In genomic region chr4:10526431-10527222, GRCh38 we compare ENCODE assay signal across 1 cellular context.
A peak's percentile ranks its signal among the peaks of the same experiment; 100 is the strongest.
TF ChIP-seq lines count a peak whose summit lies in the region.

No MANE protein-coding gene starts in this region.

TF ChIP-seq in HEK293, 187 proteins besides CTCF, POLR2A, EP300 and RAD21 (continued from another document):
- TF ChIP-seq, protein P1, sequence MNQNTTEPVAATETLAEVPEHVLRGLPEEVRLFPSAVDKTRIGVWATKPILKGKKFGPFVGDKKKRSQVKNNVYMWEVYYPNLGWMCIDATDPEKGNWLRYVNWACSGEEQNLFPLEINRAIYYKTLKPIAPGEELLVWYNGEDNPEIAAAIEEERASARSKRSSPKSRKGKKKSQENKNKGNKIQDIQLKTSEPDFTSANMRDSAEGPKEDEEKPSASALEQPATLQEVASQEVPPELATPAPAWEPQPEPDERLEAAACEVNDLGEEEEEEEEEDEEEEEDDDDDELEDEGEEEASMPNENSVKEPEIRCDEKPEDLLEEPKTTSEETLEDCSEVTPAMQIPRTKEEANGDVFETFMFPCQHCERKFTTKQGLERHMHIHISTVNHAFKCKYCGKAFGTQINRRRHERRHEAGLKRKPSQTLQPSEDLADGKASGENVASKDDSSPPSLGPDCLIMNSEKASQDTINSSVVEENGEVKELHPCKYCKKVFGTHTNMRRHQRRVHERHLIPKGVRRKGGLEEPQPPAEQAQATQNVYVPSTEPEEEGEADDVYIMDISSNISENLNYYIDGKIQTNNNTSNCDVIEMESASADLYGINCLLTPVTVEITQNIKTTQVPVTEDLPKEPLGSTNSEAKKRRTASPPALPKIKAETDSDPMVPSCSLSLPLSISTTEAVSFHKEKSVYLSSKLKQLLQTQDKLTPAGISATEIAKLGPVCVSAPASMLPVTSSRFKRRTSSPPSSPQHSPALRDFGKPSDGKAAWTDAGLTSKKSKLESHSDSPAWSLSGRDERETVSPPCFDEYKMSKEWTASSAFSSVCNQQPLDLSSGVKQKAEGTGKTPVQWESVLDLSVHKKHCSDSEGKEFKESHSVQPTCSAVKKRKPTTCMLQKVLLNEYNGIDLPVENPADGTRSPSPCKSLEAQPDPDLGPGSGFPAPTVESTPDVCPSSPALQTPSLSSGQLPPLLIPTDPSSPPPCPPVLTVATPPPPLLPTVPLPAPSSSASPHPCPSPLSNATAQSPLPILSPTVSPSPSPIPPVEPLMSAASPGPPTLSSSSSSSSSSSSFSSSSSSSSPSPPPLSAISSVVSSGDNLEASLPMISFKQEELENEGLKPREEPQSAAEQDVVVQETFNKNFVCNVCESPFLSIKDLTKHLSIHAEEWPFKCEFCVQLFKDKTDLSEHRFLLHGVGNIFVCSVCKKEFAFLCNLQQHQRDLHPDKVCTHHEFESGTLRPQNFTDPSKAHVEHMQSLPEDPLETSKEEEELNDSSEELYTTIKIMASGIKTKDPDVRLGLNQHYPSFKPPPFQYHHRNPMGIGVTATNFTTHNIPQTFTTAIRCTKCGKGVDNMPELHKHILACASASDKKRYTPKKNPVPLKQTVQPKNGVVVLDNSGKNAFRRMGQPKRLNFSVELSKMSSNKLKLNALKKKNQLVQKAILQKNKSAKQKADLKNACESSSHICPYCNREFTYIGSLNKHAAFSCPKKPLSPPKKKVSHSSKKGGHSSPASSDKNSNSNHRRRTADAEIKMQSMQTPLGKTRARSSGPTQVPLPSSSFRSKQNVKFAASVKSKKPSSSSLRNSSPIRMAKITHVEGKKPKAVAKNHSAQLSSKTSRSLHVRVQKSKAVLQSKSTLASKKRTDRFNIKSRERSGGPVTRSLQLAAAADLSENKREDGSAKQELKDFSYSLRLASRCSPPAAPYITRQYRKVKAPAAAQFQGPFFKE (tag by site-specific recombination; IDR thresholded peaks at IDR 0.05; ENCODE audit: borderline replicate concordance) = no peak
- TF ChIP-seq SCRT2 (tag by site-specific recombination; IDR thresholded peaks at IDR 0.05) (peak; percentile 88), FEZF1 (tag by site-specific recombination; IDR thresholded peaks at IDR 0.05) (peak; percentile 26; the same call in 1 of the 2 replicates), ZNF302 (tag by site-specific recombination; IDR thresholded peaks at IDR 0.05; ENCODE audit: low read depth) (no peak), MYNN (tag by site-specific recombination; IDR thresholded peaks at IDR 0.05; ENCODE audit: borderline replicate concordance) (no peak), ZNF776 (tag by site-specific recombination; IDR thresholded peaks at IDR 0.05; ENCODE audit: borderline replicate concordance) (no peak), ZNF112 (tag by site-specific recombination; IDR thresholded peaks at IDR 0.05) (no peak), ZNF843 (tag by site-specific recombination; IDR thresholded peaks at IDR 0.05) (0 out of 2 replicates have a peak, but pooled peaks have one; percentile 26), ZNF544 (tag by site-specific recombination; IDR thresholded peaks at IDR 0.05) (no peak), PRDM6 (tag by site-specific recombination; IDR thresholded peaks at IDR 0.05) (peak; percentile 42; the same call in 1 of the 2 replicates), ZNF398 (tag by site-specific recombination; IDR thresholded peaks at IDR 0.05) (no peak), ZNF221 (tag by site-specific recombination; IDR thresholded peaks at IDR 0.05; ENCODE audit: borderline replicate concordance) (no peak), SCRT1 (tag by site-specific recombination; IDR thresholded peaks at IDR 0.05; ENCODE audit: borderline replicate concordance) (peak; percentile 77), PRDM1 (tag by site-specific recombination; IDR thresholded peaks at IDR 0.05) (no peak), KLF10 (tag by site-specific recombination; IDR thresholded peaks at IDR 0.05) (0 out of 2 replicates have a peak, but pooled peaks have one; percentile 47), ZNF19 (tag by site-specific recombination; IDR thresholded peaks at IDR 0.05; ENCODE audit: low read depth) (no peak), KLF1 (tag by site-specific recombination; IDR thresholded peaks at IDR 0.05) (no peak), ZNF510 (tag by site-specific recombination; IDR thresholded peaks at IDR 0.05; ENCODE audit: insufficient replicate concordance) (no peak), ZNF26 (tag by site-specific recombination; IDR thresholded peaks at IDR 0.05) (no peak), SP7 (tag by site-specific recombination; IDR thresholded peaks at IDR 0.05) (peak; percentile 41; the same call in 1 of the 2 replicates), ZNF266 (tag by site-specific recombination; IDR thresholded peaks at IDR 0.05; ENCODE audit: low read depth) (peak; percentile 79; the same call in 1 of the 2 replicates)
- TF ChIP-seq, protein P2, sequence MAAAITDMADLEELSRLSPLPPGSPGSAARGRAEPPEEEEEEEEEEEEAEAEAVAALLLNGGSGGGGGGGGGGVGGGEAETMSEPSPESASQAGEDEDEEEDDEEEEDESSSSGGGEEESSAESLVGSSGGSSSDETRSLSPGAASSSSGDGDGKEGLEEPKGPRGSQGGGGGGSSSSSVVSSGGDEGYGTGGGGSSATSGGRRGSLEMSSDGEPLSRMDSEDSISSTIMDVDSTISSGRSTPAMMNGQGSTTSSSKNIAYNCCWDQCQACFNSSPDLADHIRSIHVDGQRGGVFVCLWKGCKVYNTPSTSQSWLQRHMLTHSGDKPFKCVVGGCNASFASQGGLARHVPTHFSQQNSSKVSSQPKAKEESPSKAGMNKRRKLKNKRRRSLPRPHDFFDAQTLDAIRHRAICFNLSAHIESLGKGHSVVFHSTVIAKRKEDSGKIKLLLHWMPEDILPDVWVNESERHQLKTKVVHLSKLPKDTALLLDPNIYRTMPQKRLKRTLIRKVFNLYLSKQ (tag by site-specific recombination; IDR thresholded peaks at IDR 0.05; ENCODE audit: borderline replicate concordance) = no peak
